In genomic region chr16:67542464-67542863, GRCh38 we compare ENCODE assay signal across 10 cellular contexts. TPM values are rescaled to one million over a fixed set of nuclear protein-coding genes. Genes with fewer than 3 reads are reported as not detected.
DNase-seq lines count a peak whose midpoint lies in the region; ATAC-seq, FAIRE-seq and TF ChIP-seq lines count a peak whose summit lies in the region.
"Had no signal": no experiment of that assay in that cellular context is flagged by ENCODE, and none has a peak within 500 bp of the region (broad histone marks: within the 10 kb centered on the region; RNA-seq: fewer than 3 reads in every experiment).

No MANE protein-coding gene starts in this region.

- H3K27ac ChIP-seq in lung (ENCODE audit: low read depth in 1 of 2, low read length in 1 of 2), result peak overlapping the region in 1 of 2 donors; percentile 35
- H3K27ac ChIP-seq: cardiac muscle cell had no signal

- FAIRE-seq in urothelium cell line (lab: Jason Lieb, UNC), result no peak

- no peaks in the 10 kb centered on the region for H3K27me3 ChIP-seq in lung (ENCODE audit: control insufficient read depth, insufficient read depth)

- DNase-seq in CD14-positive monocyte (ENCODE audit: low spot score) (no peak), SW480 (ENCODE audit: low spot score) (peak; percentile 78), lung (ENCODE audit: low spot score) (peak; percentile 62), urothelium cell line (ENCODE audit: low spot score) (peak; percentile 67)
- peak; percentile 73 for DNase-seq in activated naive CD8-positive, alpha-beta T cell treated with anti-CD3 and anti-CD28 coated beads, Interleukin-2, amount 50 U/mL, for 24 hours

- TF ChIP-seq CTCF in CD14-positive monocyte (IDR thresholded peaks at IDR 0.05), result no peak
- no peak for TF ChIP-seq CTCF in lung (IDR thresholded peaks at IDR 0.05; ENCODE audit: control extremely low read depth, extremely low read depth)

- H3K27ac Mint-ChIP-seq in CD14-positive monocyte, result peak overlapping the region in 4 of 7 donors; percentile 43 to 77 (median 58)
- peak overlapping the region; percentile 64 for H3K27ac Mint-ChIP-seq in activated naive CD8-positive, alpha-beta T cell treated with anti-CD3 and anti-CD28 coated beads, Interleukin-2, amount 50 U/mL, for 24 hours

- H3K4me3 ChIP-seq in lung, result no peak overlapping the region
- H3K4me3 ChIP-seq: cardiac muscle cell had no signal

- H3K4me1 Mint-ChIP-seq in CD14-positive monocyte, result peaks cover 31% of the 10 kb centered on the region
- peaks cover 27% of the 10 kb centered on the region for H3K4me1 Mint-ChIP-seq in activated naive CD8-positive, alpha-beta T cell treated with anti-CD3 and anti-CD28 coated beads, Interleukin-2, amount 50 U/mL, for 24 hours

- H3K27me3 Mint-ChIP-seq in CD14-positive monocyte (ENCODE audit: low read depth in 3 of 3), result peaks cover 5 to 18% (median 5%) of the 10 kb centered on the region in 3 donors
- no peaks in the 10 kb centered on the region for H3K27me3 Mint-ChIP-seq in activated naive CD8-positive, alpha-beta T cell treated with anti-CD3 and anti-CD28 coated beads, Interleukin-2, amount 50 U/mL, for 24 hours

- H3K36me3 ChIP-seq in lung (ENCODE audit: control insufficient read depth in 2 of 2, insufficient read depth in 2 of 2, low read length in 2 of 2), result peaks cover 6 to 75% of the 10 kb centered on the region in 2 donors

- H3K4me1 ChIP-seq in lung (ENCODE audit: control insufficient read depth in 2 of 2, insufficient read depth in 2 of 2, low read length in 2 of 2), result peaks cover 4 to 18% of the 10 kb centered on the region in 2 donors

- no peaks in the 10 kb centered on the region for H3K9me3 ChIP-seq in lung (ENCODE audit: control insufficient read depth in 2 of 2, insufficient read depth in 1 of 2, low read length in 1 of 2)

- ATAC-seq in HG02759 (IDR thresholded peaks at IDR 0.05; ENCODE audit: unreplicated experiment) (peak; percentile 40), lung (ENCODE audit: insufficient read depth, low FRiP score) (no peak), HG02970 (IDR thresholded peaks at IDR 0.05; ENCODE audit: low FRiP score, unreplicated experiment) (no peak), HG02840 (IDR thresholded peaks at IDR 0.05; ENCODE audit: low FRiP score, unreplicated experiment) (no peak)
- peak; percentile 83 for ATAC-seq in activated naive CD8-positive, alpha-beta T cell treated with anti-CD3 and anti-CD28 coated beads, Interleukin-2, amount 50 U/mL, for 24 hours

- no peak overlapping the region for H3K4me3 Mint-ChIP-seq in CD14-positive monocyte
- H3K4me3 Mint-ChIP-seq in activated naive CD8-positive, alpha-beta T cell treated with anti-CD3 and anti-CD28 coated beads, Interleukin-2, amount 50 U/mL, for 24 hours, result no peak overlapping the region

- peaks cover 0 to 4% (median 0%) of the 10 kb centered on the region in 7 donors for H3K9me3 Mint-ChIP-seq in CD14-positive monocyte
- no peaks in the 10 kb centered on the region for H3K9me3 Mint-ChIP-seq in activated naive CD8-positive, alpha-beta T cell treated with anti-CD3 and anti-CD28 coated beads, Interleukin-2, amount 50 U/mL, for 24 hours

- intact Hi-C loops in CD14-positive monocyte (cut with micrococcal nuclease), result no loop called here

- H3K36me3 Mint-ChIP-seq in CD14-positive monocyte, result peaks cover 74 to 92% of the 10 kb centered on the region in 2 donors
- H3K36me3 Mint-ChIP-seq in activated naive CD8-positive, alpha-beta T cell treated with anti-CD3 and anti-CD28 coated beads, Interleukin-2, amount 50 U/mL, for 24 hours (ENCODE audit: low read depth), result peaks cover 3% of the 10 kb centered on the region

RNA-seq across cellular contexts. Expression of gene RIPOR1, which starts 13.8 kb away (rescaled TPM):
- polyA plus RNA-seq in CD14-positive monocyte (10 to 100 TPM in 1 of 2 donors, 1 to 10 TPM in 1; 8.6 to 17.5 TPM), lung (10 to 100 TPM; 44.1 to 55.6 TPM)
- total RNA-seq in lung, result 100 to 1,000 TPM in 1 of 2 donors, 10 to 100 TPM in 1; 85.1 to 122 TPM

RNA-seq across cellular contexts. Expression of gene CTCF, which starts 19.9 kb away (rescaled TPM):
- polyA plus RNA-seq in CD14-positive monocyte, result 10 to 100 TPM in 1 of 2 donors, 1 to 10 TPM in 1; 8.4 to 17.7 TPM
- 10 to 100 TPM; 28.5 to 54.2 TPM for total RNA-seq in lung
- polyA plus RNA-seq in lung, result 10 to 100 TPM; 16.7 to 18.1 TPM

RNA-seq across cellular contexts. Expression of gene AGRP, which starts 59.1 kb away (rescaled TPM):
- under 1 TPM; 0.32 to 0.54 TPM for polyA plus RNA-seq in CD14-positive monocyte
- total RNA-seq in lung, result 1 to 10 TPM in 1 of 2 donors, not detected in 1; 1.4 TPM
- polyA plus RNA-seq in lung, result 1 to 10 TPM in 1 of 2 donors, under 1 TPM in 1; 0.97 to 8.3 TPM
- total RNA-seq: cardiac muscle cell, temporal lobe had no signal
- polyA plus RNA-seq: cardiac muscle cell had no signal

Comparison
In these comparisons a context has a peak if more than half of its experiments do, and no peak if none do; other contexts are left out.
1. ATAC-seq: peak in HG02759 (single experiment) and activated naive CD8-positive, alpha-beta T cell treated with anti-CD3 and anti-CD28 coated beads, Interleukin-2, amount 50 U/mL, for 24 hours (single experiment); none in lung (single experiment), HG02970 (single experiment) and HG02840 (single experiment).